In genomic region chr3:16522820-16523219, GRCh38 we compare ENCODE assay signal across 25 cellular contexts. TPM values are rescaled to one million over a fixed set of nuclear protein-coding genes. Genes with fewer than 3 reads are reported as not detected.
DNase-seq lines count a peak whose midpoint lies in the region; ATAC-seq and TF ChIP-seq lines count a peak whose summit lies in the region.
"Had no signal": no experiment of that assay in that cellular context is flagged by ENCODE, and none has a peak within 500 bp of the region (broad histone marks: within the 10 kb centered on the region; RNA-seq: fewer than 3 reads in every experiment).

No MANE protein-coding gene starts in this region.

- H3K4me2 ChIP-seq in GM23338 = no peak overlapping the region
- H3K4me2 ChIP-seq: BLaER1, KMS-11 had no signal

- no peaks in the 10 kb centered on the region for H3K36me3 Mint-ChIP-seq in GM23338 (ENCODE audit: low read depth)
- H3K36me3 Mint-ChIP-seq in activated B cell treated with CpG ODN at 0.5 μM for 24 hours (ENCODE audit: low read depth) = peaks cover 2% of the 10 kb centered on the region
- peaks cover 0 to 20% of the 10 kb centered on the region in 2 donors for H3K36me3 Mint-ChIP-seq in naive B cell

- POLR2A ChIA-PET in activated B cell treated with CpG ODN at 0.5 μM for 24 hours (lab: Charles Lee) = interaction anchor here (1.0 to 8.7 kb wide), 2 partner anchors 10 to 27 kb away, joined by 3 to 137 read pairs; partner anchors contain the start of gene RFTN1

- CTCF ChIA-PET in activated B cell treated with CpG ODN at 0.5 μM for 24 hours (lab: Charles Lee) = no interaction called here

- intact Hi-C loops in activated B cell treated with CpG ODN at 0.5 μM for 24 hours (cut with micrococcal nuclease) (no loop called here), ascending aorta (cut with DNase I) (no loop called here)

- peaks cover 4% of the 10 kb centered on the region; the same call in 1 of the 3 replicates for H3K9me3 Mint-ChIP-seq in GM23338
- peaks cover 14% of the 10 kb centered on the region for H3K9me3 Mint-ChIP-seq in activated B cell treated with CpG ODN at 0.5 μM for 24 hours
- H3K9me3 Mint-ChIP-seq in naive B cell = peaks cover 4 to 24% (median 8%) of the 10 kb centered on the region in 7 donors

- DNase-seq in NK-92 treated with Interleukin-12 subunit alpha and Interleukin-12 subunit beta, amount 100 ng/mL, for 24 hours (lab: John Stamatoyannopoulos, UW) = peak; percentile 32
- DNase-seq in NK-92 (lab: John Stamatoyannopoulos, UW; ENCODE audit: unreplicated experiment) (no peak), GM23338 (ENCODE audit: low spot score) (no peak), activated B cell treated with CpG ODN at 0.5 μM for 24 hours (no peak), naive B cell (peak; percentile 44), ascending aorta (ENCODE audit: low spot score in 2 of 2) (no peak)
- DNase-seq: 8988T; activated CD4-positive, alpha-beta T cell treated with anti-CD3 and anti-CD28 coated beads, Interleukin-2, amount 50 U/mL, for 4 hours; dermis blood vessel endothelial cell; foreskin keratinocyte; hypothalamus; lower lobe of right lung; NCI-H1092; NCI-H2107; NCI-H510A; Right ventricle myocardium superior; stimulated activated CD4-positive, alpha-beta T cell treated with anti-CD3 and anti-CD28 coated beads, Interleukin-2, amount 100 ng/mL, for 48 hours; substantia nigra; SW 1271; uterus had no signal

- TF ChIP-seq CTCF in GM23338 (conservative IDR thresholded peaks at IDR 0.05; ENCODE audit: low read depth in 2 of 2) = no peak
- no peak for TF ChIP-seq CTCF in activated B cell treated with CpG ODN at 0.5 μM for 24 hours (IDR thresholded peaks at IDR 0.05)
- TF ChIP-seq CTCF in ascending aorta (IDR thresholded peaks at IDR 0.05) = no peak

- H3K4me3 Mint-ChIP-seq in GM23338 = no peak overlapping the region
- peak overlapping the region; percentile 45 for H3K4me3 Mint-ChIP-seq in activated B cell treated with CpG ODN at 0.5 μM for 24 hours
- H3K4me3 Mint-ChIP-seq in naive B cell = peak overlapping the region in 4 of 8 donors; percentile 6 to 63 (median 26)

- H3K36me3 ChIP-seq in GM23338 (ENCODE audit: insufficient read depth) = peaks cover 6% of the 10 kb centered on the region; the same call in 1 of the 2 replicates
- no peaks in the 10 kb centered on the region for H3K36me3 ChIP-seq in ascending aorta
- H3K36me3 ChIP-seq: BLaER1, lower lobe of right lung, uterus had no signal

- H4K20me1 ChIP-seq in GM23338 (replicated peaks; ENCODE audit: insufficient read depth) = no peaks in the 10 kb centered on the region
- H4K20me1 ChIP-seq: BLaER1 had no signal

- H3K4me1 Mint-ChIP-seq in GM23338 = peaks cover 2% of the 10 kb centered on the region; the same call in 1 of the 3 replicates
- H3K4me1 Mint-ChIP-seq in activated B cell treated with CpG ODN at 0.5 μM for 24 hours = peaks cover 70% of the 10 kb centered on the region
- peaks cover 43 to 71% (median 68%) of the 10 kb centered on the region in 3 donors for H3K4me1 Mint-ChIP-seq in naive B cell

- peaks cover 15% of the 10 kb centered on the region; the same call in 1 of the 2 replicates for H3K9me2 ChIP-seq in GM23338 (ENCODE audit: insufficient read depth)

- H3F3A ChIP-seq in GM23338 (replicated peaks; ENCODE audit: low read depth) = no peaks in the 10 kb centered on the region

- H2AFZ ChIP-seq in GM23338 = peak overlapping the region; percentile 33; the same call in 1 of the 2 replicates
- H2AFZ ChIP-seq: parathyroid adenoma had no signal

- H3K27ac ChIP-seq in GM23338 (ENCODE audit: low read depth) = no peak overlapping the region
- no peak overlapping the region for H3K27ac ChIP-seq in ascending aorta
- H3K27ac ChIP-seq: BLaER1, foreskin keratinocyte, KMS-11, lower lobe of right lung, parathyroid adenoma, uterus had no signal

- no peak overlapping the region for H3K4me3 ChIP-seq in GM23338
- H3K4me3 ChIP-seq in ascending aorta = no peak overlapping the region
- H3K4me3 ChIP-seq: BLaER1, lower lobe of right lung, uterus had no signal

- peaks cover 0 to 8% of the 10 kb centered on the region in 2 donors for H3K9me3 ChIP-seq in ascending aorta
- H3K9me3 ChIP-seq: lower lobe of right lung, uterus had no signal

- H3K27me3 ChIP-seq in GM23338 (ENCODE audit: insufficient read depth) (no peaks in the 10 kb centered on the region), ascending aorta (no peaks in the 10 kb centered on the region)
- H3K27me3 ChIP-seq: BLaER1, uterus had no signal

- ATAC-seq in GM23338 (no peak), activated B cell treated with CpG ODN at 0.5 μM for 24 hours (ENCODE audit: low read depth) (peak; percentile 53), naive B cell (ENCODE audit: low read depth in 2 of 2) (peak; percentile 70 to 74), GM18502 (IDR thresholded peaks at IDR 0.05; ENCODE audit: poor library complexity, unreplicated experiment) (no peak), HG03108 (IDR thresholded peaks at IDR 0.05; ENCODE audit: unreplicated experiment) (no peak)

- no peaks in the 10 kb centered on the region for H3K79me2 ChIP-seq in GM23338 (replicated peaks; ENCODE audit: insufficient read depth)
- H3K79me2 ChIP-seq: parathyroid adenoma had no signal

- no peak overlapping the region for H3K27ac Mint-ChIP-seq in GM23338
- H3K27ac Mint-ChIP-seq in activated B cell treated with CpG ODN at 0.5 μM for 24 hours = peak overlapping the region; percentile 81
- H3K27ac Mint-ChIP-seq in naive B cell = peak overlapping the region; percentile 58 to 96 (median 90)

- H3K4me1 ChIP-seq in GM23338 (ENCODE audit: insufficient read depth) (peaks cover 3% of the 10 kb centered on the region; the same call in 1 of the 2 replicates), ascending aorta (peaks cover 0 to 3% of the 10 kb centered on the region in 2 donors)
- H3K4me1 ChIP-seq: foreskin keratinocyte, lower lobe of right lung, parathyroid adenoma, uterus had no signal

- H3K27me3 Mint-ChIP-seq in GM23338 (ENCODE audit: insufficient read depth, low read depth, poor library complexity) = peaks cover 3% of the 10 kb centered on the region
- no peaks in the 10 kb centered on the region for H3K27me3 Mint-ChIP-seq in activated B cell treated with CpG ODN at 0.5 μM for 24 hours
- no peaks in the 10 kb centered on the region for H3K27me3 Mint-ChIP-seq in naive B cell

TF ChIP-seq in GM23338, 12 proteins besides CTCF, POLR2A, EP300 and RAD21 (continues in another document):
- TF ChIP-seq CREB1 (CRISPR knock-in tag; IDR thresholded peaks at IDR 0.05; ENCODE audit: low read depth) (no peak), POLR2AphosphoS5 (IDR thresholded peaks at IDR 0.05; ENCODE audit: low read depth) (no peak)
- TF ChIP-seq, protein P1, sequence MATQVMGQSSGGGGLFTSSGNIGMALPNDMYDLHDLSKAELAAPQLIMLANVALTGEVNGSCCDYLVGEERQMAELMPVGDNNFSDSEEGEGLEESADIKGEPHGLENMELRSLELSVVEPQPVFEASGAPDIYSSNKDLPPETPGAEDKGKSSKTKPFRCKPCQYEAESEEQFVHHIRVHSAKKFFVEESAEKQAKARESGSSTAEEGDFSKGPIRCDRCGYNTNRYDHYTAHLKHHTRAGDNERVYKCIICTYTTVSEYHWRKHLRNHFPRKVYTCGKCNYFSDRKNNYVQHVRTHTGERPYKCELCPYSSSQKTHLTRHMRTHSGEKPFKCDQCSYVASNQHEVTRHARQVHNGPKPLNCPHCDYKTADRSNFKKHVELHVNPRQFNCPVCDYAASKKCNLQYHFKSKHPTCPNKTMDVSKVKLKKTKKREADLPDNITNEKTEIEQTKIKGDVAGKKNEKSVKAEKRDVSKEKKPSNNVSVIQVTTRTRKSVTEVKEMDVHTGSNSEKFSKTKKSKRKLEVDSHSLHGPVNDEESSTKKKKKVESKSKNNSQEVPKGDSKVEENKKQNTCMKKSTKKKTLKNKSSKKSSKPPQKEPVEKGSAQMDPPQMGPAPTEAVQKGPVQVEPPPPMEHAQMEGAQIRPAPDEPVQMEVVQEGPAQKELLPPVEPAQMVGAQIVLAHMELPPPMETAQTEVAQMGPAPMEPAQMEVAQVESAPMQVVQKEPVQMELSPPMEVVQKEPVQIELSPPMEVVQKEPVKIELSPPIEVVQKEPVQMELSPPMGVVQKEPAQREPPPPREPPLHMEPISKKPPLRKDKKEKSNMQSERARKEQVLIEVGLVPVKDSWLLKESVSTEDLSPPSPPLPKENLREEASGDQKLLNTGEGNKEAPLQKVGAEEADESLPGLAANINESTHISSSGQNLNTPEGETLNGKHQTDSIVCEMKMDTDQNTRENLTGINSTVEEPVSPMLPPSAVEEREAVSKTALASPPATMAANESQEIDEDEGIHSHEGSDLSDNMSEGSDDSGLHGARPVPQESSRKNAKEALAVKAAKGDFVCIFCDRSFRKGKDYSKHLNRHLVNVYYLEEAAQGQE (IDR thresholded peaks at IDR 0.05; ENCODE audit: unreplicated experiment) = no peak

RNA-seq across cellular contexts. Expression of gene RFTN1, which starts 9.3 kb away (rescaled TPM):
- total RNA-seq in GM23338 (2014; rRNA removed; shearing (Covaris generic)) = 6.8 and 7.2 TPM in 2 replicates
- polyA plus RNA-seq in GM23338 (2016; fragmentation: Nextera tagmentation; extraction: Ambion mirVana) = 3.3 and 4.6 TPM in 2 replicates
- 323 and 365 TPM in 2 replicates for total RNA-seq in activated B cell treated with CpG ODN at 0.5 μM for 24 hours
- 100 to 1,000 TPM in 3 of 6 donors, 10 to 100 TPM in 3; 63.0 to 147 (median 106) TPM for polyA plus RNA-seq in naive B cell (ENCODE audit: low read depth in 6 of 6)
- total RNA-seq in ascending aorta = 72.6 TPM

Comparison
In these comparisons a context has a peak if more than half of its experiments do, and no peak if none do; other contexts are left out.
1. DNase-seq: peak in NK-92 treated with Interleukin-12 subunit alpha and Interleukin-12 subunit beta, amount 100 ng/mL, for 24 hours (single experiment) and naive B cell (single experiment); none in NK-92 (single experiment), GM23338 (single experiment), activated B cell treated with CpG ODN at 0.5 μM for 24 hours (single experiment) and ascending aorta (0 of 2).
2. ATAC-seq: peak in activated B cell treated with CpG ODN at 0.5 μM for 24 hours (single experiment) and naive B cell (2 of 2); none in GM23338 (single experiment), GM18502 (single experiment) and HG03108 (single experiment).